ENCODE assay signal across 1 cellular context in genomic region chr19:18576383-18576782, GRCh38.
A peak's percentile ranks its signal among the peaks of the same experiment; 100 is the strongest.
TF ChIP-seq lines count a peak whose summit lies in the region.

No MANE protein-coding gene starts in this region.

TF ChIP-seq in K562, 482 proteins besides CTCF, POLR2A, EP300 and RAD21:
- TF ChIP-seq HNRNPLL (IDR thresholded peaks at IDR 0.05; ENCODE audit: low read depth, low read length, poor library complexity, severe bottlenecking), result no peak
- TF ChIP-seq RBM25 (IDR thresholded peaks at IDR 0.05; ENCODE audit: low read depth, low read length, severe bottlenecking), result peak; percentile 12
- TF ChIP-seq ZBED1 (IDR thresholded peaks at IDR 0.05), result no peak
- TF ChIP-seq, protein P1, sequence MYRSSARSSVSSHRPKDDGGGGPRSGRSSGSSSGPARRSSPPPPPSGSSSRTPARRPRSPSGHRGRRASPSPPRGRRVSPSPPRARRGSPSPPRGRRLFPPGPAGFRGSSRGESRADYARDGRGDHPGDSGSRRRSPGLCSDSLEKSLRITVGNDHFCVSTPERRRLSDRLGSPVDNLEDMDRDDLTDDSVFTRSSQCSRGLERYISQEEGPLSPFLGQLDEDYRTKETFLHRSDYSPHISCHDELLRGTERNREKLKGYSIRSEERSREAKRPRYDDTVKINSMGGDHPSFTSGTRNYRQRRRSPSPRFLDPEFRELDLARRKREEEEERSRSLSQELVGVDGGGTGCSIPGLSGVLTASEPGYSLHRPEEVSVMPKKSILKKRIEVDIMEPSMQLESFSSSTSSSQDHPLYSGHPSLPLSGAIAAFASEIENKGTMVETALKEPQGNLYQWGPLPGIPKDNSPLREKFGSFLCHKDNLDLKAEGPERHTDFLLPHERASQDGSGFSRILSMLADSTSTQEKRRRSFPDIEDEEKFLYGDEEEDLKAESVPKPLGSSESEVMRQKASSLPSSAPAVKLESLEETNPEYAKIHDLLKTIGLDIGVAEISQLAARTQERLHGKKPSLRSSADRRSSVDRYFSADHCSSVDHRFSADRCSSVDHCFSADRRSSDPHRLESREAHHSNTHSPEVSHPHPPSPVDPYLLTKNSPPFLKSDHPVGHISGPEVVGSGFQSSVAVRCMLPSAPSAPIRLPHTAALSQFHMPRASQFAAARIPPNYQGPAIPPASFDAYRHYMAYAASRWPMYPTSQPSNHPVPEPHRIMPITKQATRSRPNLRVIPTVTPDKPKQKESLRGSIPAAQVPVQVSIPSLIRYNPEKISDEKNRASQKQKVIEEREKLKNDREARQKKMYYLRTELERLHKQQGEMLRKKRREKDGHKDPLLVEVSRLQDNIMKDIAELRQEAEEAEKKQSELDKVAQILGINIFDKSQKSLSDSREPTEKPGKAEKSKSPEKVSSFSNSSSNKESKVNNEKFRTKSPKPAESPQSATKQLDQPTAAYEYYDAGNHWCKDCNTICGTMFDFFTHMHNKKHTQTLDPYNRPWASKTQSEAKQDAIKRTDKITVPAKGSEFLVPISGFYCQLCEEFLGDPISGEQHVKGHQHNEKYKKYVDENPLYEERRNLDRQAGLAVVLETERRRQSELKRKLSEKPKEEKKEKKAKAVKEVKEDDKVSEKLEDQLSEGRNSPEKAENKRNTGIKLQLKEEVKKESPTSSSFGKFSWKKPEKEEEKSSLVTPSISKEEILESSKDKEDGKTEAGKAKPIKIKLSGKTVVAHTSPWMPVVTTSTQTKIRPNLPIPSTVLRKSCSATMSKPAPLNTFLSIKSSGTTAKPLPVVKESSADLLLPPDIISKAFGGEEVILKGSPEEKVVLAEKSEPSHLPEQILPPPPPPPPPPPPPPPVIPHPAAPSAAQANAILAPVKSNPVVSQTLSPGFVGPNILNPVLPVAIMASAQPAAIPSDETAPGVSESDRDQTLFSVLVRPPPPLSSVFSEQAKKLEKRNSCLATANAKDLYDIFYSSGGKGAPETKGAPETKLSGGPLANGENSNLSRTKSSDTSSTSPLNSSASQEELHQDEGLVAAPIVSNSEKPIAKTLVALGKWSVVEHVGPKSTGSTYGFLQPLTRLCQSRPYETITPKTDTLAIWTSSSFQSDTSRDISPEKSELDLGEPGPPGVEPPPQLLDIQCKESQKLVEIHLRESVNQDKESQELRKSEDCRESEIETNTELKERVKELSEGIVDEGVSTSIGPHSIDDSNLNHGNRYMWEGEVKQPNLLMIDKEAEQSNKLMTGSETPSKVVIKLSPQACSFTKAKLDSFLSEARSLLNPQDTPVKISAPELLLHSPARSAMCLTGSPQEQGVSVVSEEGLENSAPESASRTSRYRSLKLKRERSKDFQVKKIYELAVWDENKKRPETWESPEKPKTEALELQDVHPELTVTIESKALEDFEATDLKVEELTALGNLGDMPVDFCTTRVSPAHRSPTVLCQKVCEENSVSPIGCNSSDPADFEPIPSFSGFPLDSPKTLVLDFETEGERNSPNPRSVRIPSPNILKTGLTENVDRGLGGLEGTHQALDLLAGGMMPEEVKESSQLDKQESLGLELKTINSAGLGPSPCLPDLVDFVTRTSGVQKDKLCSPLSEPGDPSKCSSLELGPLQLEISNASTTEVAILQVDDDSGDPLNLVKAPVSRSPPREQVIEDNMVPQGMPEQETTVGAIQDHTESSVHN (IDR thresholded peaks at IDR 0.05; ENCODE audit: borderline replicate concordance in 1 of 2, low read depth in 1 of 2), result no peak
- peak; percentile 91 for TF ChIP-seq ZNF121 (CRISPR knock-in tag; conservative IDR thresholded peaks at IDR 0.05)
- 0 out of 2 replicates have a peak, but pooled peaks have one; percentile 11 for TF ChIP-seq BCOR (IDR thresholded peaks at IDR 0.05)
- no peak for TF ChIP-seq ZNF695 (CRISPR knock-in tag; IDR thresholded peaks at IDR 0.05)
- TF ChIP-seq SUPT5H (IDR thresholded peaks at IDR 0.05), result 0 out of 2 replicates have a peak, but pooled peaks have one; percentile 16
- TF ChIP-seq ZFP36 (IDR thresholded peaks at IDR 0.05; ENCODE audit: low read depth, low read length, partially characterized antibody), result no peak
